ENCODE assay signal across 17 cellular contexts in the genomic region with DNA sequence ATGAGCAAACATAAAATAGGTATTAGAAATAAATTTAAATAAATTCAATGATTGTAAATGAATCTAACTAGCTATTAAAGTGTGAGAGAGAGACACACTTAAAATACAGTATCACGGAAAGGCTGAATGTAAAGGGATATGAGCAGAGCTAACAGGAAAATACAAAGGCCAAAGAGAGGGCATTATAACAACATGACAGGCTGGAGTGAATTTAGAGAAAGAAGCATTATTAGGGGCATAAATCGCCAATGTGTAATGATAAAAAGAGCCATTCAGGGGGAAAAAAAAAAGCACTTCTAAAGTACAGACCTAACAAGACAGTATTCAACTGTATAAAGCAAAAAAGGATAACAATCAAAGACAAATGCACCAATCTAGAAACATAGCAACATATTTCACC. TPM values are rescaled to one million over a fixed set of nuclear protein-coding genes. Genes with fewer than 3 reads are reported as not detected.
"Had no signal": no experiment of that assay in that cellular context is flagged by ENCODE, and none has a peak within 500 bp of the region (broad histone marks: within the 10 kb centered on the region; RNA-seq: fewer than 3 reads in every experiment).

No MANE protein-coding gene starts in this region.

- H3K36me3 ChIP-seq: gastroesophageal sphincter, left lung, lower lobe of right lung, right atrium auricular region, sigmoid colon had no signal

- DNase-seq: effector memory CD4-positive, alpha-beta T cell; left lung; lower lobe of right lung; mesenchymal stem cell; naive thymus-derived CD4-positive, alpha-beta T cell; nephron progenitor cell; sigmoid colon; stimulated activated CD4-positive, alpha-beta T cell treated with anti-CD3 and anti-CD28 coated beads, Interleukin-2, amount 100 ng/mL, for 24 hours; stimulated activated CD4-positive, alpha-beta T cell treated with anti-CD3 and anti-CD28 coated beads, Interleukin-4, amount 100 ng/mL, for 4 hours; stimulated activated naive B cell treated with anti-CD40 and anti-IgM and Interleukin-4, amounts not matched to agents 10 μg/mL and 1 μg/mL and 100 μg/mL, for 72 hours; stimulated activated naive CD8-positive, alpha-beta T cell treated with anti-CD3 and anti-CD28 coated beads, Interleukin-15, amount 100 ng/mL, for 72 hours; trophoblast cell had no signal

- ATAC-seq: esophagus mucosa; gastroesophageal sphincter; left lung; lower lobe of right lung; naive thymus-derived CD4-positive, alpha-beta T cell; stimulated activated naive B cell treated with anti-CD40 and anti-IgM and Interleukin-4, amounts not matched to agents 10 μg/mL and 1 μg/mL and 100 μg/mL, for 72 hours; stimulated activated naive CD8-positive, alpha-beta T cell treated with anti-CD3 and anti-CD28 coated beads, Interleukin-15, amount 100 ng/mL, for 72 hours had no signal

- H3K9me3 ChIP-seq: left lung, lower lobe of right lung, sigmoid colon had no signal

- H3K27me3 ChIP-seq: right atrium auricular region, sigmoid colon had no signal

- H3K27ac ChIP-seq: gastroesophageal sphincter, left lung, lower lobe of right lung, right atrium auricular region, sigmoid colon, skin epidermis had no signal

- H3K4me3 ChIP-seq: gastroesophageal sphincter, left lung, lower lobe of right lung, right atrium auricular region, sigmoid colon, skin epidermis had no signal

RNA-seq across cellular contexts. Expression of a gene that starts 28.1 kb away (rescaled TPM):
- total RNA-seq: fibroblast of lung had no signal
